In the genomic region with DNA sequence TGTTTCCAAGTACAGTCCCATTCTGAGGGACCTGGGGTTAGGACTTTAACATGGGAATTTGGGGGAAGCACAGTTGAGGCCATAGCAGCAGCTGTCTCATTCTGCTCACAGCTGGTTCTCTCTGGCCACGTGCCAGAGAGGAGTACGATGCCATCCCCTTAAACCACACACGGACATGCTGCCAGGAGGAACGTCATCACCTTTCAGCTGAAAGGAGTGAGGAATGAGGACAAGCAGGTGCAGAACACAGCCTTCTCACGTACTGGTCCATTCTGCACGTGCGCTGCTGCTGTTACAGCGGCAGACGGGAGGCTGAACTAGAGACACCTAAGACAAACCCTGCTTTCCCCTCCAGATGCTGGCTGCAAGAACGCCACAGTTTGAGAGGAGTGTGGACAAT, we compare ENCODE assay signal across 13 cellular contexts. TPM values are rescaled to one million over a fixed set of nuclear protein-coding genes. Genes with fewer than 3 reads are reported as not detected.
A peak's percentile ranks its signal among the peaks of the same experiment; 100 is the strongest.
DNase-seq lines count a peak whose midpoint lies in the region; ATAC-seq and TF ChIP-seq lines count a peak whose summit lies in the region.
"Had no signal": no experiment of that assay in that cellular context is flagged by ENCODE, and none has a peak within 500 bp of the region (broad histone marks: within the 10 kb centered on the region; RNA-seq: fewer than 3 reads in every experiment).

No MANE protein-coding gene starts in this region.

- CTCF ChIA-PET in WTC11 (lab: Charles Lee): interaction anchor here (1.6 kb wide), 1 partner anchor 20 kb away, joined by 5 read pairs; no protein-coding TSS in a partner anchor
- CTCF ChIA-PET in CD4-positive, alpha-beta T cell (lab: Charles Lee): no interaction called here
- CTCF ChIA-PET in activated CD4-positive, alpha-beta memory T cell treated with anti-CD3 and anti-CD28 coated beads, Interleukin-2, amount 10 ng/mL, durations not matched to agents 7 days and 5 days (lab: Charles Lee): interaction anchor here (0.9 kb wide), 1 partner anchor 21 kb away, joined by 3 read pairs; no protein-coding TSS in a partner anchor

- no peak for ATAC-seq in WTC11
- ATAC-seq in CD4-positive, alpha-beta T cell (ENCODE audit: poor library complexity): no peak

- peaks cover 11% of the 10 kb centered on the region for H3K9me3 Mint-ChIP-seq in WTC11
- no peaks in the 10 kb centered on the region for H3K9me3 Mint-ChIP-seq in CD4-positive, alpha-beta T cell
- no peaks in the 10 kb centered on the region for H3K9me3 Mint-ChIP-seq in activated CD4-positive, alpha-beta memory T cell treated with anti-CD3 and anti-CD28 coated beads, Interleukin-2, amount 10 ng/mL, durations not matched to agents 7 days and 5 days

- no peaks in the 10 kb centered on the region for H3K27me3 Mint-ChIP-seq in WTC11 (ENCODE audit: low read depth)
- no peaks in the 10 kb centered on the region for H3K27me3 Mint-ChIP-seq in CD4-positive, alpha-beta T cell
- H3K27me3 Mint-ChIP-seq in activated CD4-positive, alpha-beta memory T cell treated with anti-CD3 and anti-CD28 coated beads, Interleukin-2, amount 10 ng/mL, durations not matched to agents 7 days and 5 days: no peaks in the 10 kb centered on the region

- H3K27ac Mint-ChIP-seq in WTC11: no peak overlapping the region
- no peak overlapping the region for H3K27ac Mint-ChIP-seq in CD4-positive, alpha-beta T cell
- no peak overlapping the region for H3K27ac Mint-ChIP-seq in activated CD4-positive, alpha-beta memory T cell treated with anti-CD3 and anti-CD28 coated beads, Interleukin-2, amount 10 ng/mL, durations not matched to agents 7 days and 5 days

- no peaks in the 10 kb centered on the region for H3K4me1 Mint-ChIP-seq in WTC11
- H3K4me1 Mint-ChIP-seq in CD4-positive, alpha-beta T cell (ENCODE audit: low read depth): no peaks in the 10 kb centered on the region
- H3K4me1 Mint-ChIP-seq in activated CD4-positive, alpha-beta memory T cell treated with anti-CD3 and anti-CD28 coated beads, Interleukin-2, amount 10 ng/mL, durations not matched to agents 7 days and 5 days: peaks cover 7% of the 10 kb centered on the region

- H3K27ac ChIP-seq in CD4-positive, alpha-beta T cell (ENCODE audit: low read depth, low read length): no peak overlapping the region
- H3K27ac ChIP-seq: 22Rv1 had no signal

- DNase-seq in DMS153 (lab: John Stamatoyannopoulos, UW) (peak; percentile 28), DMS153 treated with DMSO at 0.1 percent for 48 hours (lab: John Stamatoyannopoulos, UW; ENCODE audit: unreplicated experiment) (no peak), NCI-H2107 treated with DMSO at 0.1 percent for 48 hours (lab: John Stamatoyannopoulos, UW; ENCODE audit: unreplicated experiment) (peak; percentile 49), SHP77 (lab: John Stamatoyannopoulos, UW) (peak; percentile 98), skeletal muscle cell (ENCODE audit: low read depth) (peak; percentile 60), WTC11 (ENCODE audit: low spot score) (no peak)
- DNase-seq in CD4-positive, alpha-beta T cell: no peak
- no peak for DNase-seq in activated CD4-positive, alpha-beta memory T cell treated with anti-CD3 and anti-CD28 coated beads, Interleukin-2, amount 10 ng/mL, durations not matched to agents 7 days and 5 days
- DNase-seq: activated gamma-delta T cell treated with Interleukin-2 at 50 U/mL for 16 hours, Caco-2, SIG-M5, spleen had no signal

- no peak overlapping the region for H3K4me3 Mint-ChIP-seq in WTC11
- H3K4me3 Mint-ChIP-seq in CD4-positive, alpha-beta T cell: no peak overlapping the region
- H3K4me3 Mint-ChIP-seq in activated CD4-positive, alpha-beta memory T cell treated with anti-CD3 and anti-CD28 coated beads, Interleukin-2, amount 10 ng/mL, durations not matched to agents 7 days and 5 days: no peak overlapping the region

- intact Hi-C loops in CD4-positive, alpha-beta T cell (cut with DNase I, micrococcal nuclease): no loop called here

- H3K27me3 ChIP-seq in CD4-positive, alpha-beta T cell (ENCODE audit: control insufficient read depth, insufficient read depth, low read length): no peaks in the 10 kb centered on the region
- H3K27me3 ChIP-seq: spleen had no signal

- TF ChIP-seq CTCF in WTC11 (IDR thresholded peaks at IDR 0.05): no peak
- TF ChIP-seq CTCF in CD4-positive, alpha-beta T cell (IDR thresholded peaks at IDR 0.05): no peak

- H3K4me3 ChIP-seq in skeletal muscle cell (ENCODE audit: low read depth, low read length): no peak overlapping the region
- H3K4me3 ChIP-seq: spleen had no signal

- no peaks in the 10 kb centered on the region for H3K9me3 ChIP-seq in CD4-positive, alpha-beta T cell (ENCODE audit: control insufficient read depth, low read length)
- H3K9me3 ChIP-seq: Caco-2 had no signal

- POLR2A ChIA-PET in WTC11 (lab: Charles Lee): no interaction called here
- POLR2A ChIA-PET in CD4-positive, alpha-beta T cell (lab: Charles Lee): no interaction called here
- POLR2A ChIA-PET in activated CD4-positive, alpha-beta memory T cell treated with anti-CD3 and anti-CD28 coated beads, Interleukin-2, amount 10 ng/mL, durations not matched to agents 7 days and 5 days (lab: Charles Lee): no interaction called here

- H3K36me3 Mint-ChIP-seq in WTC11: no peaks in the 10 kb centered on the region
- peaks cover 24% of the 10 kb centered on the region for H3K36me3 Mint-ChIP-seq in CD4-positive, alpha-beta T cell (ENCODE audit: low read depth)
- peaks cover 7% of the 10 kb centered on the region for H3K36me3 Mint-ChIP-seq in activated CD4-positive, alpha-beta memory T cell treated with anti-CD3 and anti-CD28 coated beads, Interleukin-2, amount 10 ng/mL, durations not matched to agents 7 days and 5 days (ENCODE audit: low read depth)

TF ChIP-seq in WTC11, 78 proteins besides CTCF, POLR2A, EP300 and RAD21:
- TF ChIP-seq KAT7 (CRISPR knock-in tag; IDR thresholded peaks at IDR 0.05; ENCODE audit: borderline replicate concordance): no peak
- no peak for TF ChIP-seq FOXK1 (CRISPR knock-in tag; IDR thresholded peaks at IDR 0.05)
- no peak for TF ChIP-seq GTF2I (CRISPR knock-in tag; conservative IDR thresholded peaks at IDR 0.05)

RNA-seq across cellular contexts. Expression of gene ODC1, which starts 33.5 kb away (rescaled TPM):
- 42.3 to 46.6 TPM (median 42.8 TPM) in 3 replicates for total RNA-seq in WTC11 (2021)
- total RNA-seq in CD4-positive, alpha-beta T cell: 100 to 1,000 TPM; 162 to 164 TPM
- 10 to 100 TPM; 48.1 to 54.9 TPM for total RNA-seq in activated CD4-positive, alpha-beta memory T cell treated with anti-CD3 and anti-CD28 coated beads, Interleukin-2, amount 10 ng/mL, durations not matched to agents 7 days and 5 days

Comparison
In these comparisons a context has a peak if more than half of its experiments do, and no peak if none do; other contexts are left out.
1. DNase-seq: peak in DMS153 (single experiment), NCI-H2107 treated with DMSO at 0.1 percent for 48 hours (single experiment), SHP77 (2 of 2) and skeletal muscle cell (single experiment); none in DMS153 treated with DMSO at 0.1 percent for 48 hours (single experiment), WTC11 (single experiment), CD4-positive, alpha-beta T cell (0 of 10) and activated CD4-positive, alpha-beta memory T cell treated with anti-CD3 and anti-CD28 coated beads, Interleukin-2, amount 10 ng/mL, durations not matched to agents 7 days and 5 days (single experiment).